ENCODE assay signal across 28 cellular contexts in genomic region chr7:155914341-155914740, GRCh38.
"Had no signal": no experiment of that assay in that cellular context is flagged by ENCODE, and none has a peak within 500 bp of the region (broad histone marks: within the 10 kb centered on the region; RNA-seq: fewer than 3 reads in every experiment).

No MANE protein-coding gene starts in this region.

- H3K79me2 ChIP-seq: parathyroid adenoma had no signal

- H3K4me1 ChIP-seq: parathyroid adenoma, psoas muscle, suprapubic skin, upper lobe of right lung, uterus had no signal

- H3K36me3 ChIP-seq: ovary, suprapubic skin, tibial artery, transverse colon, upper lobe of right lung, uterus had no signal

- H3K27ac ChIP-seq: ovary, parathyroid adenoma, psoas muscle, skin epidermis, suprapubic skin, testis, tibial artery, transverse colon, upper lobe of right lung, uterus had no signal

- H3K4me3 ChIP-seq: ovary, psoas muscle, skin epidermis, smooth muscle cell, suprapubic skin, testis, tibial artery, transverse colon, upper lobe of right lung, uterus had no signal

- H3K4me2 ChIP-seq: smooth muscle cell had no signal

- H3K9ac ChIP-seq: parathyroid adenoma had no signal

- H3K27me3 ChIP-seq: ovary, testis, tibial artery, transverse colon, upper lobe of right lung, uterus had no signal

- DNase-seq: naive B cell; naive thymus-derived CD8-positive, alpha-beta T cell; nephron progenitor cell; occipital lobe; ovary; posterior cingulate gyrus; psoas muscle; right cardiac atrium; stimulated activated CD4-positive, alpha-beta T cell treated with anti-CD3 and anti-CD28 coated beads, Interleukin-15, amount 100 ng/mL, for 24 hours; stimulated activated CD4-positive, alpha-beta T cell treated with anti-CD3 and anti-CD28 coated beads, Interleukin-2, amount 100 ng/mL, for 24 hours; stimulated activated CD4-positive, alpha-beta T cell treated with anti-CD3 and anti-CD28 coated beads, Interleukin-2, amount 100 ng/mL, for 48 hours; stimulated activated CD4-positive, alpha-beta T cell treated with anti-CD3 and anti-CD28 coated beads, Interleukin-4, amount 100 ng/mL, for 24 hours; stimulated activated naive CD4-positive, alpha-beta T cell; stimulated activated naive CD8-positive, alpha-beta T cell treated with anti-CD3 and anti-CD28 coated beads, Interleukin-15, amount 100 ng/mL, for 72 hours; stimulated activated naive CD8-positive, alpha-beta T cell treated with anti-CD3 and anti-CD28 coated beads, Interleukin-15, Interleukin-2, amounts not matched to agents 100 U/mL and 50 U/mL, for 24 hours; substantia nigra; testis; tibial artery; transverse colon; uterus had no signal

- H2AFZ ChIP-seq: parathyroid adenoma had no signal

- H3K9me3 ChIP-seq: psoas muscle, testis, transverse colon, upper lobe of right lung, uterus had no signal

- ATAC-seq: naive thymus-derived CD8-positive, alpha-beta T cell; natural killer cell treated with Interleukin-12 subunit alpha and Interleukin-12 subunit beta and Interleukin-15 and Interleukin-18, amount 100 ng/mL, for 72 hours; psoas muscle; right cardiac atrium; sciatic nerve; stimulated activated effector memory CD8-positive, alpha-beta T cell treated with anti-CD3 and anti-CD28 coated beads, Interleukin-12 subunit alpha, Interleukin-12 subunit beta, amount 100 ng/mL, for 72 hours; stimulated activated naive CD8-positive, alpha-beta T cell treated with anti-CD3 and anti-CD28 coated beads, Interleukin-15, Interleukin-2, amounts not matched to agents 100 U/mL and 50 U/mL, for 24 hours; upper lobe of right lung had no signal
